8 cellular contexts compared by ENCODE assay signal in genomic region chr5:54443264-54443663, GRCh38. TPM values are rescaled to one million over a fixed set of nuclear protein-coding genes. Genes with fewer than 3 reads are reported as not detected.
DNase-seq lines count a peak whose midpoint lies in the region; ATAC-seq and TF ChIP-seq lines count a peak whose summit lies in the region.

No MANE protein-coding gene starts in this region.

- no peak overlapping the region for H3K27ac Mint-ChIP-seq in activated CD4-positive, alpha-beta T cell treated with anti-CD3 and anti-CD28 coated beads, Interleukin-2, amount 10 ng/mL, durations not matched to agents 24 days and 14 days

- H3K36me3 ChIP-seq in adrenal gland (replicated peaks in 1 of 2) (no peaks in the 10 kb centered on the region), ascending aorta (no peaks in the 10 kb centered on the region)

- H3K4me3 ChIP-seq in adrenal gland (no peak overlapping the region), ascending aorta (no peak overlapping the region)

- TF ChIP-seq CTCF in adrenal gland (IDR thresholded peaks at IDR 0.05), result peak; percentile 37 to 62 (median 52)
- TF ChIP-seq CTCF in ascending aorta (IDR thresholded peaks at IDR 0.05), result peak in 1 of 3 experiments; percentile 47

- H3K4me3 Mint-ChIP-seq in activated CD4-positive, alpha-beta T cell treated with anti-CD3 and anti-CD28 coated beads, Interleukin-2, amount 10 ng/mL, durations not matched to agents 24 days and 14 days, result no peak overlapping the region

- peaks cover 8% of the 10 kb centered on the region for H3K27me3 Mint-ChIP-seq in activated CD4-positive, alpha-beta T cell treated with anti-CD3 and anti-CD28 coated beads, Interleukin-2, amount 10 ng/mL, durations not matched to agents 24 days and 14 days

- no peaks in the 10 kb centered on the region for H3K27me3 ChIP-seq in adrenal gland
- H3K27me3 ChIP-seq in ascending aorta, result no peaks in the 10 kb centered on the region

- intact Hi-C loops in adrenal gland (cut with DNase I) (loop anchor here in 1 of 2 donors (5.0 kb wide), 1 partner anchor 49 kb away; no protein-coding TSS in a partner anchor), ascending aorta (cut with DNase I) (no loop called here)
- intact Hi-C loops in activated CD4-positive, alpha-beta T cell treated with anti-CD3 and anti-CD28 coated beads, Interleukin-2, amount 10 ng/mL, durations not matched to agents 24 days and 14 days (cut with micrococcal nuclease), result no loop called here

- H3K4me1 ChIP-seq in adrenal gland (replicated peaks in 1 of 2) (no peaks in the 10 kb centered on the region), ascending aorta (peaks cover 0 to 2% of the 10 kb centered on the region in 2 donors)

- no peaks in the 10 kb centered on the region for H3K9me3 Mint-ChIP-seq in activated CD4-positive, alpha-beta T cell treated with anti-CD3 and anti-CD28 coated beads, Interleukin-2, amount 10 ng/mL, durations not matched to agents 24 days and 14 days

- H3K36me3 Mint-ChIP-seq in activated CD4-positive, alpha-beta T cell treated with anti-CD3 and anti-CD28 coated beads, Interleukin-2, amount 10 ng/mL, durations not matched to agents 24 days and 14 days (ENCODE audit: low read depth), result no peaks in the 10 kb centered on the region

- H3K9me3 ChIP-seq in adrenal gland (replicated peaks in 1 of 3), result no peaks in the 10 kb centered on the region
- no peaks in the 10 kb centered on the region for H3K9me3 ChIP-seq in ascending aorta

- ATAC-seq in HG03135 (IDR thresholded peaks at IDR 0.05; ENCODE audit: unreplicated experiment), result peak; percentile 43

- H3K4me1 Mint-ChIP-seq in activated CD4-positive, alpha-beta T cell treated with anti-CD3 and anti-CD28 coated beads, Interleukin-2, amount 10 ng/mL, durations not matched to agents 24 days and 14 days, result peaks cover 20% of the 10 kb centered on the region

- TF ChIP-seq POLR2A in adrenal gland (IDR thresholded peaks at IDR 0.05), result no peak

- peak; percentile 18 for DNase-seq in Daoy (ENCODE audit: low read depth)
- peak in 1 of 7 donors; percentile 22 for DNase-seq in adrenal gland
- peak; percentile 45 to 62 for DNase-seq in lung microvascular endothelial cell (ENCODE audit: low read depth in 2 of 2)
- no peak for DNase-seq in ascending aorta (ENCODE audit: low spot score in 2 of 2)
- no peak for DNase-seq in caudate nucleus (lab: John Stamatoyannopoulos, UW)
- no peak for DNase-seq in T-helper 1 cell
- DNase-seq in activated CD4-positive, alpha-beta T cell treated with anti-CD3 and anti-CD28 coated beads, Interleukin-2, amount 10 ng/mL, durations not matched to agents 24 days and 14 days, result no peak

- H3K27ac ChIP-seq in adrenal gland, result no peak overlapping the region
- no peak overlapping the region for H3K27ac ChIP-seq in ascending aorta
- no peak overlapping the region for H3K27ac ChIP-seq in caudate nucleus (ENCODE audit: low read depth, low read length)

RNA-seq across cellular contexts. Expression of gene HSPB3, which starts 12.2 kb away (rescaled TPM):
- total RNA-seq in Daoy (2014; rRNA removed; shearing (Covaris generic)), result 1.3 TPM in 1 of 2 replicates, not detected in the other
- not detected for total RNA-seq in adrenal gland
- polyA plus RNA-seq in adrenal gland, result under 1 TPM in 2 of 3 donors, not detected in 1; 0.54 to 0.64 TPM
- not detected in 2 replicates for total RNA-seq in lung microvascular endothelial cell
- not detected for total RNA-seq in ascending aorta
- not detected in 2 replicates for total RNA-seq in activated CD4-positive, alpha-beta T cell treated with anti-CD3 and anti-CD28 coated beads, Interleukin-2, amount 10 ng/mL, durations not matched to agents 24 days and 14 days

Comparison
In these comparisons a context has a peak if more than half of its experiments do, and no peak if none do; other contexts are left out.
1. DNase-seq: peak in Daoy (single experiment) and lung microvascular endothelial cell (2 of 2); none in ascending aorta (0 of 2), caudate nucleus (0 of 61), T-helper 1 cell (0 of 5) and activated CD4-positive, alpha-beta T cell treated with anti-CD3 and anti-CD28 coated beads, Interleukin-2, amount 10 ng/mL, durations not matched to agents 24 days and 14 days (single experiment).